ENCODE assay signal across 19 cellular contexts in the genomic region with DNA sequence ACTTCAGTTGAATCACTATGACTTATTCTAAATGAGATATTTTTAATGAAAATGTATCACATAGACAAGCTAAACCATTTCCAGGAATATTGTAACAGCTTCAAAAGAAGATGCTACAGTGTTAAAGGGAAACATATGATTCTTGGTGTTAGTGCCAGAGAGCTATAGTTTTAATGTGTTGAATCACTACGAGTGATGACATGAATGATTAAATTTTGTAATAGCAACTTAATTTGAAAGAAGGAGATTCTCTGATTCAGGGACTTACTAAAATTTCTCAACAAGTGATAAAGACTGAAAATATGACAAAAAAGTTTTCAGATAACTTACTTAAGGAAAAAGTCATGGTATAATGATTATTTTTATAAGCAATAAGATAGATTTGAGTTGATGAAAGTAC.
DNase-seq lines count a peak whose midpoint lies in the region; ATAC-seq, FAIRE-seq and TF ChIP-seq lines count a peak whose summit lies in the region.
"Had no signal": no experiment of that assay in that cellular context is flagged by ENCODE, and none has a peak within 500 bp of the region (broad histone marks: within the 10 kb centered on the region; RNA-seq: fewer than 3 reads in every experiment).

No MANE protein-coding gene starts in this region.

- FAIRE-seq in RCC 7860 (lab: Jason Lieb, UNC) (peak; percentile 64), H54 (lab: Jason Lieb, UNC) (no peak)
- FAIRE-seq: A204.1, GM12878 had no signal

- intact Hi-C loops in esophagus squamous epithelium (cut with DNase I), result no loop called here

- no peaks in the 10 kb centered on the region for H3K36me3 ChIP-seq in esophagus squamous epithelium

- H3K27me3 Mint-ChIP-seq in nephron (ENCODE audit: low read depth), result no peaks in the 10 kb centered on the region
- H3K27me3 Mint-ChIP-seq: CD4-positive, CD25-positive, alpha-beta regulatory T cell had no signal

- no peak for ATAC-seq in GM21423 (IDR thresholded peaks at IDR 0.05; ENCODE audit: unreplicated experiment)
- ATAC-seq: GM12878, GM23338, HCT116, PC-3 had no signal

- no peak overlapping the region for H3K4me3 Mint-ChIP-seq in nephron
- H3K4me3 Mint-ChIP-seq: CD4-positive, CD25-positive, alpha-beta regulatory T cell; GM23338 had no signal

- DNase-seq in AG10803 (ENCODE audit: low read depth), result peak; percentile 26
- no peak for DNase-seq in RCC 7860 (ENCODE audit: low spot score)
- no peak for DNase-seq in esophagus squamous epithelium (lab: John Stamatoyannopoulos, UW)
- no peak for DNase-seq in H54 (ENCODE audit: insufficient read length, low spot score)
- DNase-seq in activated gamma-delta T cell (lab: John Stamatoyannopoulos, UW), result no peak
- DNase-seq: CD4-positive, CD25-positive, alpha-beta regulatory T cell; Karpas-422; NCI-H1417; NCI-H1694 treated with DMSO at 0.1 percent for 48 hours; NCI-H526 treated with DMSO at 0.1 percent for 48 hours; PC-3; RPMI8226; SHP77 had no signal

- TF ChIP-seq POLR2A in esophagus squamous epithelium (IDR thresholded peaks at IDR 0.05), result no peak
- TF ChIP-seq POLR2A in H54 (IDR thresholded peaks at IDR 0.05; ENCODE audit: low read depth, low read length), result no peak

- H3K36me3 Mint-ChIP-seq in nephron (ENCODE audit: low read depth), result no peaks in the 10 kb centered on the region
- H3K36me3 Mint-ChIP-seq: CD4-positive, CD25-positive, alpha-beta regulatory T cell had no signal

- WGBS in esophagus squamous epithelium, 2 donors, result 52 to 55% methylated on average over 1 of the region's 1 CpG

- H3K27ac Mint-ChIP-seq in nephron, result peak overlapping the region in 2 of 3 experiments; percentile 28 to 89
- H3K27ac Mint-ChIP-seq: CD4-positive, CD25-positive, alpha-beta regulatory T cell; GM23338 had no signal

- H3K27ac ChIP-seq in esophagus squamous epithelium, result peak overlapping the region in 3 of 4 donors; percentile 38 to 71 (median 52)

- TF ChIP-seq CTCF in AG10803 (conservative IDR thresholded peaks at IDR 0.05; ENCODE audit: low read length) (no peak), esophagus squamous epithelium (IDR thresholded peaks at IDR 0.05) (no peak), nephron (IDR thresholded peaks at IDR 0.05; ENCODE audit: unreplicated experiment in 3 of 3) (no peak)

- H3K4me1 ChIP-seq in esophagus squamous epithelium, result no peaks in the 10 kb centered on the region

- H3K9me3 ChIP-seq in esophagus squamous epithelium, result no peaks in the 10 kb centered on the region

- no peaks in the 10 kb centered on the region for H3K9me3 Mint-ChIP-seq in nephron
- H3K9me3 Mint-ChIP-seq: GM23338 had no signal

- H3K4me1 Mint-ChIP-seq in nephron, result peaks cover 25% of the 10 kb centered on the region
- H3K4me1 Mint-ChIP-seq: CD4-positive, CD25-positive, alpha-beta regulatory T cell; GM23338 had no signal

- H3K4me3 ChIP-seq in AG10803 (ENCODE audit: low read length) (no peak overlapping the region), esophagus squamous epithelium (no peak overlapping the region)
- H3K4me3 ChIP-seq: GM12878, GM23338 had no signal

- no peaks in the 10 kb centered on the region for H3K27me3 ChIP-seq in esophagus squamous epithelium
